8 cellular contexts compared by ENCODE assay signal in the genomic region with DNA sequence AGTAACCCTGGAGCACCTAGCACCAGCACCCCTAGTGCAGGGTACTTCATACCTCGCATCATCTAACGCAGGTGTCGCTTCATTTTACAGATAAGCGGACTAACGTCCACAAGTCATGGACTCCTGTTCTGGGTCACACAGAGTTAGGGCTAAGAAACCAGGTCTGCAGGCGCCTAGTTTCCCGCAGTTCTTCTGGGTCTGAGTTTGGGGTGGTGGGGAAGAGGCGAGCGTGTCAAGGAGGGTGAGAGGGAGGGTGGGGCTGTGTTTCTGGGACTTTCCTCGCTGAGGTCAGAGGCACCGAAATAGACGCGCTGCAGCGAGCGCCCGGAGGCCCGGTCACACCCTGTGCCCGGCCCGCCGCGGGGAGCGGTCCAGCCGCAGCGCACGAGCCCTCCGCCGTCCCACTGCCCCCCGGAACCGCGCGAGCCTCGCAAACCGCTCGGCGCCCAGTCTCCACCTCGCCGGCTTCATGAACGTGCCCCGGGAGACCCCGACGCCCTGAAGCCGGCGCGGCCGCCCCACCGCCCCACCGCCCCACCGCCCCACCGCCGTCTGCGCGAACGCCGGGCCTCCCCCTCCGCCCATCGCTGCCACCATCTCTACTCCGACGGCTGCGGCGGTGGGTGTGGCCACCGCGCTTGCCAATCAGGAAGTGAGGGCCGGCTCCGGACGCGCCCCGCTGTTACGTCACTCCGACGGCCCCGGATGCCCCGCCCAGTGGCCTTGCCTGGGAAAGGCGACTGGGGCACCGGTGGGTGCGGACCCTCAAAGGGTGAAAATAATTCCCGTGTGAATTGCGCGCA. TPM values are rescaled to one million over a fixed set of nuclear protein-coding genes. Genes with fewer than 3 reads are reported as not detected.
DNase-seq lines count a peak whose midpoint lies in the region; ATAC-seq, FAIRE-seq and TF ChIP-seq lines count a peak whose summit lies in the region.

No MANE protein-coding gene starts in this region.

- FAIRE-seq in A549 (lab: Jason Lieb, UNC), result no peak

- peak overlapping the region; percentile 78 to 95 for H3K27ac ChIP-seq in A549

- TF ChIP-seq POLR2A in A549 (IDR thresholded peaks at IDR 0.05; ENCODE audit: low read length), result peak; percentile 47
- TF ChIP-seq POLR2A in GM18526 (IDR thresholded peaks at IDR 0.05; ENCODE audit: extremely low read depth, insufficient read length), result peak; percentile 69

- H3K36me3 ChIP-seq in kidney epithelial cell (ENCODE audit: control insufficient read depth, insufficient read depth, low read length), result no peaks in the 10 kb centered on the region

- peak overlapping the region; percentile 60 for H3K4me3 ChIP-seq in A549
- peak overlapping the region; percentile 49 for H3K4me3 ChIP-seq in kidney epithelial cell (ENCODE audit: low read depth, low read length)

- POLR2A ChIA-PET in A549 (lab: Yijun Ruan, JAX), result no interaction called here

- 7% methylated on average over 19 of the region's 78 CpGs for WGBS in A549 (ENCODE audit: missing lambda C conversion rate)

- TF ChIP-seq RAD21 in A549 (conservative IDR thresholded peaks at IDR 0.05 in 1 of 2, IDR thresholded peaks at IDR 0.05 in 1 of 2), result no peak

- peaks cover 9% of the 10 kb centered on the region; the same call in 1 of the 3 replicates for H3K4me1 ChIP-seq in A549

- DNase-seq in A549 (ENCODE audit: low read depth in 1 of 2, low spot score in 1 of 2), result peak; percentile 61 to 79
- DNase-seq in NCI-H2196 (lab: John Stamatoyannopoulos, UW; ENCODE audit: unreplicated experiment), result peak; percentile 92
- DNase-seq in activated CD4-positive, alpha-beta T cell treated with anti-CD3 and anti-CD28 coated beads for 1 hour, result peak; percentile 70
- peak; percentile 78 for DNase-seq in cerebellar cortex (ENCODE audit: low spot score)
- peak; percentile 42 for DNase-seq in kidney epithelial cell (ENCODE audit: low read depth)
- DNase-seq in stimulated activated CD4-positive, alpha-beta T cell treated with anti-CD3 and anti-CD28 coated beads, Interleukin-15, amount 100 ng/mL, for 24 hours, result peak; percentile 92

- peak; percentile 84 to 85 for ATAC-seq in A549
- ATAC-seq in HG03060 (IDR thresholded peaks at IDR 0.05; ENCODE audit: low read depth, unreplicated experiment), result peak; percentile 27

- no peaks in the 10 kb centered on the region for H3K9me3 ChIP-seq in A549

- peak overlapping the region; percentile 71 for H3K4me2 ChIP-seq in A549

- CTCF ChIA-PET in A549 (lab: Yijun Ruan, JAX), result interaction anchor here (1.1 to 8.6 kb wide), 5 partner anchors 38 to 357 kb away, joined by 3 to 151 read pairs (median 3); no protein-coding TSS in a partner anchor

- no peak for TF ChIP-seq EP300 in A549 (IDR thresholded peaks at IDR 0.05)

- no peaks in the 10 kb centered on the region for H3K27me3 ChIP-seq in kidney epithelial cell (ENCODE audit: control insufficient read depth, insufficient read depth, low read length)

- TF ChIP-seq CTCF in A549 (IDR thresholded peaks at IDR 0.05), result no peak
- TF ChIP-seq CTCF in kidney epithelial cell (IDR thresholded peaks at IDR 0.05; ENCODE audit: insufficient read depth, low read length, poor library complexity, severe bottlenecking), result no peak

TF ChIP-seq in A549, 52 proteins besides CTCF, POLR2A, EP300 and RAD21:
- TF ChIP-seq, protein P1, sequence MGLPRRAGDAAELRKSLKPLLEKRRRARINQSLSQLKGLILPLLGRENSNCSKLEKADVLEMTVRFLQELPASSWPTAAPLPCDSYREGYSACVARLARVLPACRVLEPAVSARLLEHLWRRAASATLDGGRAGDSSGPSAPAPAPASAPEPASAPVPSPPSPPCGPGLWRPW (IDR thresholded peaks at IDR 0.05), result no peak
- peak in 1 of 2 experiments; percentile 64; a peak in 2 of 5 replicates for TF ChIP-seq JUN (IDR thresholded peaks at IDR 0.05)
- TF ChIP-seq, protein P2, sequence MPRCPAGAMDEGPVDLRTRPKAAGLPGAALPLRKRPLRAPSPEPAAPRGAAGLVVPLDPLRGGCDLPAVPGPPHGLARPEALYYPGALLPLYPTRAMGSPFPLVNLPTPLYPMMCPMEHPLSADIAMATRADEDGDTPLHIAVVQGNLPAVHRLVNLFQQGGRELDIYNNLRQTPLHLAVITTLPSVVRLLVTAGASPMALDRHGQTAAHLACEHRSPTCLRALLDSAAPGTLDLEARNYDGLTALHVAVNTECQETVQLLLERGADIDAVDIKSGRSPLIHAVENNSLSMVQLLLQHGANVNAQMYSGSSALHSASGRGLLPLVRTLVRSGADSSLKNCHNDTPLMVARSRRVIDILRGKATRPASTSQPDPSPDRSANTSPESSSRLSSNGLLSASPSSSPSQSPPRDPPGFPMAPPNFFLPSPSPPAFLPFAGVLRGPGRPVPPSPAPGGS (IDR thresholded peaks at IDR 0.05), result 0 out of 3 replicates have a peak, but pooled peaks have one; percentile 44

RNA-seq across cellular contexts. Expression of a gene that starts 12.3 kb away (rescaled TPM):
- polyA plus RNA-seq in A549 (2011; rRNA removed) (5.3 and 6.3 TPM in 2 replicates), A549 (2017; fragmentation: RNase III; extraction: RNeasy Plus Mini Kit Qiagen cat#74134 plus additional on column Dnase treatment) (8.2 to 12.3 TPM (median 8.8 TPM) in 3 replicates)
- polyA plus RNA-seq in A549 (2012; cell fraction: cytosol; rRNA removed), result 6.7 and 8.0 TPM in 2 replicates
- 5.1 and 6.5 TPM in 2 replicates for polyA plus RNA-seq in A549 (2012; cell fraction: nucleus; rRNA removed)
- 4.8 and 5.5 TPM in 2 replicates for polyA minus RNA-seq in A549 (2011; rRNA and poly(A)+ RNA removed)
- 42.1 and 53.9 TPM in 2 replicates for total RNA-seq in kidney epithelial cell

RNA-seq across cellular contexts. Expression of a gene that starts 24.7 kb away (rescaled TPM):
- polyA plus RNA-seq in A549 (2011; rRNA removed), result not detected in 2 replicates
- polyA plus RNA-seq in A549 (2012; cell fraction: cytosol; rRNA removed), result not detected in 2 replicates
- polyA plus RNA-seq in A549 (2012; cell fraction: nucleus; rRNA removed), result not detected in 2 replicates
- polyA plus RNA-seq in A549 (2017; fragmentation: RNase III; extraction: RNeasy Plus Mini Kit Qiagen cat#74134 plus additional on column Dnase treatment), result not detected in 3 replicates
- polyA minus RNA-seq in A549 (2011; rRNA and poly(A)+ RNA removed), result not detected in 2 replicates
- 0.41 TPM in 1 of 2 replicates, not detected in the other for total RNA-seq in kidney epithelial cell

RNA-seq across cellular contexts. Expression of a gene that starts 55.8 kb away (rescaled TPM):
- polyA plus RNA-seq in A549 (2011; rRNA removed) (1.3 and 2.6 TPM in 2 replicates), A549 (2017; fragmentation: RNase III; extraction: RNeasy Plus Mini Kit Qiagen cat#74134 plus additional on column Dnase treatment) (9.8 to 11.5 TPM (median 10.0 TPM) in 3 replicates)
- 5.0 and 6.2 TPM in 2 replicates for polyA plus RNA-seq in A549 (2012; cell fraction: cytosol; rRNA removed)
- polyA plus RNA-seq in A549 (2012; cell fraction: nucleus; rRNA removed), result 12.9 and 17.1 TPM in 2 replicates
- polyA minus RNA-seq in A549 (2011; rRNA and poly(A)+ RNA removed), result 2.9 and 3.6 TPM in 2 replicates
- 18.0 and 30.8 TPM in 2 replicates for total RNA-seq in kidney epithelial cell

Comparison
In these comparisons a context has a peak if more than half of its experiments do, and no peak if none do; other contexts are left out.
1. Peak in every context shown above with its lines: DNase-seq, ATAC-seq, H3K4me3 ChIP-seq and H3K27ac ChIP-seq.
2. DNase-seq: peak in every context shown above with its lines; median percentile 92 in NCI-H2196; 92 in stimulated activated CD4-positive, alpha-beta T cell treated with anti-CD3 and anti-CD28 coated beads, Interleukin-15, amount 100 ng/mL, for 24 hours; 78 in cerebellar cortex; 70 in A549; 70 in activated CD4-positive, alpha-beta T cell treated with anti-CD3 and anti-CD28 coated beads for 1 hour; 42 in kidney epithelial cell.